Comparison of ENCODE assay signal across 1 cellular context in genomic region chr14:96194657-96195431, GRCh38.
A peak's percentile ranks its signal among the peaks of the same experiment; 100 is the strongest.
TF ChIP-seq lines count a peak whose summit lies in the region.

No MANE protein-coding gene starts in this region.

TF ChIP-seq in GM12878, 131 proteins besides CTCF, POLR2A, EP300 and RAD21 (continued from another document and continues in another):
- TF ChIP-seq PRDM15 (CRISPR knock-in tag; IDR thresholded peaks at IDR 0.05) (no peak), MTA3 (IDR thresholded peaks at IDR 0.05; ENCODE audit: borderline replicate concordance, low read length) (no peak), HDAC6 (IDR thresholded peaks at IDR 0.05; ENCODE audit: unreplicated experiment) (no peak), TCF7 (IDR thresholded peaks at IDR 0.05; ENCODE audit: borderline replicate concordance) (no peak), IRF3 (IDR thresholded peaks at IDR 0.05) (no peak), EZH2 (IDR thresholded peaks at IDR 0.05; ENCODE audit: borderline replicate concordance, control insufficient read depth, low read depth, low read length) (no peak), CEBPB (IDR thresholded peaks at IDR 0.05; ENCODE audit: borderline replicate concordance in 1 of 2, low read depth in 2 of 2, low read length in 2 of 2) (peak in 1 of 2 experiments; percentile 75; a peak in 2 of 4 replicates), EGR1 (IDR thresholded peaks at IDR 0.05; ENCODE audit: borderline replicate concordance in 1 of 2, low read depth in 2 of 2, low read length in 2 of 2) (no peak), TARDBP (IDR thresholded peaks at IDR 0.05; ENCODE audit: borderline replicate concordance) (no peak), BHLHE40 (IDR thresholded peaks at IDR 0.05; ENCODE audit: borderline replicate concordance in 1 of 2, low read depth in 2 of 2, low read length in 1 of 2) (peak; percentile 16 to 76; a peak in 3 of 4 replicates), ZBTB4 (CRISPR knock-in tag; IDR thresholded peaks at IDR 0.05) (no peak), FOS (IDR thresholded peaks at IDR 0.05; ENCODE audit: borderline replicate concordance, extremely low read depth, insufficient read length) (no peak), ZNF687 (IDR thresholded peaks at IDR 0.05) (no peak), SMAD1 (IDR thresholded peaks at IDR 0.05; ENCODE audit: low read depth, partially characterized antibody) (no peak), CHD2 (IDR thresholded peaks at IDR 0.05; ENCODE audit: borderline replicate concordance, low read depth, low read length) (peak; percentile 76; the same call in 1 of the 2 replicates), NFYA (IDR thresholded peaks at IDR 0.05; ENCODE audit: borderline replicate concordance, low read depth, low read length) (no peak), BACH1 (IDR thresholded peaks at IDR 0.05; ENCODE audit: borderline replicate concordance) (no peak), IKZF1 (conservative IDR thresholded peaks at IDR 0.05) (peak; percentile 90), MEF2B (IDR thresholded peaks at IDR 0.05; ENCODE audit: partially characterized antibody, poor library complexity, severe bottlenecking) (peak; percentile 90), RELB (IDR thresholded peaks at IDR 0.05; ENCODE audit: low read depth) (peak; percentile 26; the same call in 1 of the 2 replicates), ZBTB40 (IDR thresholded peaks at IDR 0.05; ENCODE audit: borderline replicate concordance) (no peak), IRF4 (IDR thresholded peaks at IDR 0.05; ENCODE audit: low read depth, low read length) (peak; percentile 52; the same call in 1 of the 2 replicates), ZZZ3 (IDR thresholded peaks at IDR 0.05; ENCODE audit: control insufficient read depth, insufficient read length, low read depth) (no peak), YY1 (IDR thresholded peaks at IDR 0.05; ENCODE audit: low read depth, low read length) (no peak), WRNIP1 (IDR thresholded peaks at IDR 0.05; ENCODE audit: borderline replicate concordance, low read depth, low read length) (no peak), JUND (IDR thresholded peaks at IDR 0.05; ENCODE audit: low read depth, low read length) (no peak), ESRRA (IDR thresholded peaks at IDR 0.05; ENCODE audit: low read length) (no peak), FOXK2 (IDR thresholded peaks at IDR 0.05) (no peak), CREB1 (IDR thresholded peaks at IDR 0.05; ENCODE audit: low read depth) (no peak), SREBF2 (IDR thresholded peaks at IDR 0.05; ENCODE audit: low read length) (no peak), SP1 (IDR thresholded peaks at IDR 0.05; ENCODE audit: low read depth, low read length) (peak; percentile 30), BCL3 (IDR thresholded peaks at IDR 0.05; ENCODE audit: borderline replicate concordance, insufficient read depth, low read depth, low read length, poor library complexity, severe bottlenecking) (no peak), ZNF274 (IDR thresholded peaks at IDR 0.05; ENCODE audit: insufficient read depth, insufficient read length) (no peak), NRF1 (conservative IDR thresholded peaks at IDR 0.05; ENCODE audit: low read depth, low read length) (no peak), NBN (IDR thresholded peaks at IDR 0.05) (no peak)
